Comparison of ENCODE assay signal across 8 cellular contexts in the genomic region with DNA sequence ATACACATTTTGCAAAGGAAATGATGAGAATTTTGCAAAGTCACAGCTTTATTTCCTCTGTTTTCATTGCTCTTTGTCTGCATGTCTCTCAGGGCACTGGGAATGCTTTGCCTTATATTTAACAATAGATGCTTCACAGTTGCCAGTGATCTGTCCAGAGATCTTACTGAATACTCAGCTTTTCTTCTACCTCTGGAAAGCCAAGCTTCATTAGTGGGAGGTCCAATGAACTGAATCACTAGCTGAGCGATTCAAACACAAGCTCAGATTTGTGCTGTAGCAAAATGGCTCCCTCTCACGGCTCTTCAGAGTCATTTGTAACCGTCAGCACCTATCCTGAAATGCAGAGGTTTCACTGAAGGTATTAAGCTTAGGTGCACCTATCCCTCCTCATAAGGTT.
A peak's percentile ranks its signal among the peaks of the same experiment; 100 is the strongest.
DNase-seq lines count a peak whose midpoint lies in the region; ATAC-seq and TF ChIP-seq lines count a peak whose summit lies in the region.

No MANE protein-coding gene starts in this region.

- TF ChIP-seq CTCF in gastroesophageal sphincter (IDR thresholded peaks at IDR 0.05): peak in 3 of 4 experiments; percentile 33 to 46 (median 40)

- peaks cover 0 to 24% (median 2%) of the 10 kb centered on the region in 3 donors for H3K4me1 ChIP-seq in gastroesophageal sphincter

- no peaks in the 10 kb centered on the region for H3K9me3 ChIP-seq in gastroesophageal sphincter

- peak overlapping the region in 2 of 4 donors; percentile 29 to 33 for H3K27ac ChIP-seq in gastroesophageal sphincter

- H3K27me3 ChIP-seq in gastroesophageal sphincter: no peaks in the 10 kb centered on the region

- no peak for TF ChIP-seq POLR2A in gastroesophageal sphincter (IDR thresholded peaks at IDR 0.05)

- 18 to 21% methylated on average over 3 of the region's 3 CpGs for WGBS in gastroesophageal sphincter (ENCODE audit: low coverage in 1 of 2), 2 donors

- no peak for ATAC-seq in gastroesophageal sphincter
- ATAC-seq in HG03439 (IDR thresholded peaks at IDR 0.05; ENCODE audit: unreplicated experiment): no peak

- no peak for TF ChIP-seq EP300 in gastroesophageal sphincter (IDR thresholded peaks at IDR 0.05)

- DNase-seq in NCI-H2107 treated with DMSO at 0.1 percent for 48 hours (lab: John Stamatoyannopoulos, UW; ENCODE audit: unreplicated experiment) (peak; percentile 7), NCI-H2107 (lab: John Stamatoyannopoulos, UW) (no peak), SK-N-DZ (ENCODE audit: low spot score) (peak; percentile 9), stromal cell of bone marrow (ENCODE audit: low read depth) (peak; percentile 63), T1000 (lab: John Stamatoyannopoulos, UW) (no peak), iPS-NIHi7 (ENCODE audit: extremely low spot score) (no peak)

- H3K36me3 ChIP-seq in gastroesophageal sphincter: peaks cover 0 to 3% of the 10 kb centered on the region in 2 donors

- H3K4me3 ChIP-seq in gastroesophageal sphincter: no peak overlapping the region

Comparison
In these comparisons a context has a peak if more than half of its experiments do, and no peak if none do; other contexts are left out.
1. DNase-seq: peak in NCI-H2107 treated with DMSO at 0.1 percent for 48 hours (single experiment), SK-N-DZ (single experiment) and stromal cell of bone marrow (single experiment); none in NCI-H2107 (single experiment), T1000 (single experiment) and iPS-NIHi7 (single experiment).